20 cellular contexts compared by ENCODE assay signal in genomic region chr5:61447780-61448495, GRCh38.
"Had no signal": no experiment of that assay in that cellular context is flagged by ENCODE, and none has a peak within 500 bp of the region (broad histone marks: within the 10 kb centered on the region; RNA-seq: fewer than 3 reads in every experiment).

No MANE protein-coding gene starts in this region.

- H3K27ac ChIP-seq: left ventricle myocardium inferior, lower lobe of right lung, skin epidermis, suprapubic skin, upper lobe of right lung, vagina had no signal

- H3K4me3 ChIP-seq: esophagus squamous epithelium, gastroesophageal sphincter, left ventricle myocardium inferior, lower lobe of right lung, skin epidermis, stomach, suprapubic skin, tibial artery, upper lobe of right lung, vagina had no signal

- DNase-seq: esophagus squamous epithelium; foreskin fibroblast; glutamatergic neuron; islet precursor cell; left cardiac atrium; left ventricle myocardium inferior; lower lobe of right lung; naive B cell; nephron progenitor cell; posterior cingulate gyrus; stimulated activated CD4-positive, alpha-beta T cell treated with anti-CD3 and anti-CD28 coated beads, Interleukin-12 subunit alpha, Interleukin-12 subunit beta, amount 100 ng/mL, for 4 hours; stimulated activated naive CD4-positive, alpha-beta T cell; stomach; tibial artery; upper lobe of right lung had no signal

- ATAC-seq: gastroesophageal sphincter, left cardiac atrium, lower lobe of right lung, sciatic nerve, upper lobe of right lung had no signal

- H3K36me3 ChIP-seq: esophagus squamous epithelium, gastroesophageal sphincter, left ventricle myocardium inferior, lower lobe of right lung, stomach, suprapubic skin, tibial artery, upper lobe of right lung, vagina had no signal

- H3K9me3 ChIP-seq: gastroesophageal sphincter, vagina had no signal

- H3K27me3 ChIP-seq: esophagus squamous epithelium, gastroesophageal sphincter, stomach, suprapubic skin, tibial artery, upper lobe of right lung, vagina had no signal
